ENCODE assay signal across 16 cellular contexts in genomic region chr1:87398644-87399043, GRCh38.
DNase-seq lines count a peak whose midpoint lies in the region; ATAC-seq, FAIRE-seq and TF ChIP-seq lines count a peak whose summit lies in the region.
"Had no signal": no experiment of that assay in that cellular context is flagged by ENCODE, and none has a peak within 500 bp of the region (broad histone marks: within the 10 kb centered on the region; RNA-seq: fewer than 3 reads in every experiment).

No MANE protein-coding gene starts in this region.

- no peak overlapping the region for H3K4me3 ChIP-seq in K562
- H3K4me3 ChIP-seq: pancreas, tibial artery had no signal

- no peaks in the 10 kb centered on the region for H3K36me3 ChIP-seq in K562 (ENCODE audit: control insufficient read depth, insufficient read depth, low read length)
- H3K36me3 ChIP-seq: pancreas, tibial artery had no signal

- TF ChIP-seq CTCF in C4-2B (conservative IDR thresholded peaks at IDR 0.05) (no peak), K562 (IDR thresholded peaks at IDR 0.05 in 2 of 3, conservative IDR thresholded peaks at IDR 0.05 in 1 of 3; ENCODE audit: insufficient read depth in 2 of 3, low read depth in 1 of 3, low read length in 3 of 3) (no peak)

- H3K4me2 ChIP-seq in K562 (ENCODE audit: insufficient read depth, low read length) = no peak overlapping the region

- peak; percentile 15 for FAIRE-seq in K562 (lab: Jason Lieb, UNC)
- FAIRE-seq: GM12891, islet of Langerhans, pancreas had no signal

- H3K27ac ChIP-seq in C4-2B = peak overlapping the region; percentile 30; the same call in 1 of the 2 replicates
- no peak overlapping the region for H3K27ac ChIP-seq in K562 (ENCODE audit: extremely low read depth, low read depth, low read length)
- H3K27ac ChIP-seq: pancreas, tibial artery had no signal

- POLR2A ChIA-PET in K562 (lab: Yijun Ruan, JAX) = interaction anchor here (0.6 kb wide), 2 partner anchors 11 to 264 kb away, joined by 3 read pairs; no protein-coding TSS in a partner anchor

- no peak for ATAC-seq in K562
- no peak for ATAC-seq in GM21528 (IDR thresholded peaks at IDR 0.05; ENCODE audit: low FRiP score, unreplicated experiment)
- ATAC-seq in HG02885 (IDR thresholded peaks at IDR 0.05; ENCODE audit: poor library complexity, unreplicated experiment) = no peak

- no peaks in the 10 kb centered on the region for H3K4me1 ChIP-seq in K562 (replicated peaks in 1 of 2; ENCODE audit: control insufficient read depth in 2 of 2, insufficient read depth in 2 of 2, low read length in 2 of 2)
- H3K4me1 ChIP-seq: pancreas, tibial artery had no signal

- TF ChIP-seq RAD21 in K562 (CRISPR knock-in tag; conservative IDR thresholded peaks at IDR 0.05 in 1 of 2, IDR thresholded peaks at IDR 0.05 in 1 of 2) = no peak

- intact Hi-C loops in K562 (cut with micrococcal nuclease) = no loop called here

- H3K9me1 ChIP-seq in K562 (ENCODE audit: control insufficient read depth, insufficient read depth, low read length) = no peaks in the 10 kb centered on the region

- no peaks in the 10 kb centered on the region for H3K79me2 ChIP-seq in K562 (ENCODE audit: control insufficient read depth, insufficient read depth, low read length)

- in situ Hi-C loops in K562 (cut with MboI) = no loop called here

- CTCF ChIA-PET in K562 (lab: Yijun Ruan, JAX; ENCODE audit: low intra/inter-chr PET ratio) = no interaction called here

- H3K27me3 ChIP-seq in K562 (ENCODE audit: control insufficient read depth in 2 of 2, insufficient read depth in 2 of 2, low read length in 2 of 2) = peaks cover 3 to 5% of the 10 kb centered on the region in 2 experiments; a peak in 2 of 5 replicates
- H3K27me3 ChIP-seq: pancreas, tibial artery had no signal

- 9% methylated on average over 4 of the region's 4 CpGs for WGBS in K562 (ENCODE audit: insufficient coverage, low coverage, missing lambda C conversion rate)

- no peak overlapping the region for H3K9ac ChIP-seq in K562 (ENCODE audit: insufficient read depth in 1 of 2, low read depth in 2 of 2, low read length in 2 of 2)

- TF ChIP-seq POLR2A in K562 (conservative IDR thresholded peaks at IDR 0.05) = no peak

- BruUV-seq in K562 (replicated peaks; lab: Mats Ljungman, UMichigan) = no TSS peak

- TF ChIP-seq EP300 in K562 (IDR thresholded peaks at IDR 0.05; ENCODE audit: low read length) = no peak

- no peaks in the 10 kb centered on the region for H4K20me1 ChIP-seq in K562 (replicated peaks; ENCODE audit: control insufficient read depth, insufficient read depth, low read length)

- H2AFZ ChIP-seq in K562 (ENCODE audit: low read depth, low read length) = no peak overlapping the region

- peak; percentile 27 for DNase-seq in LHCN-M2 (ENCODE audit: low read depth)
- DNase-seq in K562 (ENCODE audit: extremely low read depth in 1 of 4, low spot score in 3 of 4) = peak in 1 of 4 experiments; percentile 5
- peak; percentile 65 for DNase-seq in kidney tubule cell (ENCODE audit: low spot score)
- DNase-seq in NCI-H2081 (lab: John Stamatoyannopoulos, UW) = no peak
- DNase-seq in stimulated activated CD4-positive, alpha-beta T cell treated with anti-CD3 and anti-CD28 coated beads, Interleukin-2, amount 100 ng/mL, for 24 hours = no peak
- DNase-seq: activated CD4-positive, alpha-beta T cell treated with anti-CD3 and anti-CD28 coated beads, Interleukin-2, amount 50 U/mL, for 1 hour; amygdala; glutamatergic neuron; pancreas; stimulated activated CD4-positive, alpha-beta T cell treated with anti-CD3 and anti-CD28 coated beads, Interleukin-15, amount 100 ng/mL, for 24 hours; tibial artery had no signal

- H3K9me3 ChIP-seq in K562 (replicated peaks; ENCODE audit: control insufficient read depth, insufficient read depth, low read depth, low read length) = no peaks in the 10 kb centered on the region
- H3K9me3 ChIP-seq: pancreas, tibial artery had no signal

TF ChIP-seq in K562, 482 proteins besides CTCF, POLR2A, EP300 and RAD21:
- TF ChIP-seq MBD2 (IDR thresholded peaks at IDR 0.05; ENCODE audit: borderline replicate concordance, low read depth) (no peak), FOSL1 (tag; conservative IDR thresholded peaks at IDR 0.05) (peak; percentile 52; the same call in 1 of the 2 replicates)

Comparison
In these comparisons a context has a peak if more than half of its experiments do, and no peak if none do; other contexts are left out.
1. DNase-seq: peak in LHCN-M2 (single experiment) and kidney tubule cell (single experiment); none in NCI-H2081 (0 of 2) and stimulated activated CD4-positive, alpha-beta T cell treated with anti-CD3 and anti-CD28 coated beads, Interleukin-2, amount 100 ng/mL, for 24 hours (0 of 2).